17 cellular contexts compared by ENCODE assay signal in genomic region chr1:63975447-63975846, GRCh38.
DNase-seq lines count a peak whose midpoint lies in the region; ATAC-seq and TF ChIP-seq lines count a peak whose summit lies in the region.
"Had no signal": no experiment of that assay in that cellular context is flagged by ENCODE, and none has a peak within 500 bp of the region (broad histone marks: within the 10 kb centered on the region; RNA-seq: fewer than 3 reads in every experiment).

No MANE protein-coding gene starts in this region.

- no peaks in the 10 kb centered on the region for H3K4me1 ChIP-seq in mesendoderm (ENCODE audit: control insufficient read depth, low read depth, low read length)

- no peak overlapping the region for H3K23ac ChIP-seq in mesendoderm (ENCODE audit: low read length)

- no peak overlapping the region for H3K4me3 Mint-ChIP-seq in chondrocyte (ENCODE audit: unreplicated experiment)
- H3K4me3 Mint-ChIP-seq: CD4-positive, alpha-beta memory T cell had no signal

- no peak overlapping the region for H3K4ac ChIP-seq in mesendoderm (ENCODE audit: low read depth, low read length)

- peaks cover 2% of the 10 kb centered on the region for H3K79me1 ChIP-seq in mesendoderm (ENCODE audit: low read length)

- no peaks in the 10 kb centered on the region for H3K36me3 ChIP-seq in mesendoderm (ENCODE audit: control insufficient read depth, insufficient read depth, low read length)
- H3K36me3 ChIP-seq: BE2C had no signal

- H4K8ac ChIP-seq in mesendoderm (ENCODE audit: low read depth, low read length) = no peak overlapping the region

- H3K27me3 ChIP-seq in mesendoderm (ENCODE audit: insufficient read depth, low read length, poor library complexity) = no peaks in the 10 kb centered on the region
- H3K27me3 ChIP-seq: BE2C had no signal

- H3K4me2 ChIP-seq in mesendoderm (ENCODE audit: low read length) = no peak overlapping the region

- H3K18ac ChIP-seq in mesendoderm (ENCODE audit: low read length) = peak overlapping the region; percentile 56

- no peak for ATAC-seq in GM21367 (IDR thresholded peaks at IDR 0.05; ENCODE audit: unreplicated experiment)
- ATAC-seq: K562, Panc1, Right ventricle myocardium inferior had no signal

- H2BK5ac ChIP-seq in mesendoderm (ENCODE audit: low read length) = no peak overlapping the region

- no peak overlapping the region for H2BK15ac ChIP-seq in mesendoderm (replicated peaks; ENCODE audit: low read depth)

- H3K36me3 Mint-ChIP-seq in chondrocyte (ENCODE audit: low read depth) = peaks cover 13% of the 10 kb centered on the region
- H3K36me3 Mint-ChIP-seq: CD4-positive, alpha-beta memory T cell had no signal

- H3K4me1 Mint-ChIP-seq in chondrocyte (ENCODE audit: low read depth) = peaks cover 71% of the 10 kb centered on the region
- H3K4me1 Mint-ChIP-seq: CD4-positive, alpha-beta memory T cell had no signal

- no peak overlapping the region for H2AK5ac ChIP-seq in mesendoderm (ENCODE audit: low read length)

- DNase-seq in NCI-H446 (lab: John Stamatoyannopoulos, UW) = peak; percentile 75 to 76
- DNase-seq in chondrocyte (ENCODE audit: low spot score) = no peak
- DNase-seq in mesendoderm = no peak
- DNase-seq in NCI-H2196 (lab: John Stamatoyannopoulos, UW; ENCODE audit: unreplicated experiment) = no peak
- DNase-seq in NCI-H1694 treated with DMSO at 0.1 percent for 48 hours (lab: John Stamatoyannopoulos, UW) = no peak
- DNase-seq in stimulated activated CD4-positive, alpha-beta T cell treated with anti-CD3 and anti-CD28 coated beads, Interleukin-4, amount 100 ng/mL, for 4 hours = no peak
- DNase-seq: BE2C; CD4-positive, alpha-beta memory T cell; DMS79; NCI-H1417 treated with DMSO at 0.1 percent for 48 hours; NCI-H2029; NCI-H2171 treated with DMSO at 0.1 percent for 48 hours; NCI-H510A treated with DMSO at 0.1 percent for 48 hours had no signal

- H3K4me3 ChIP-seq in mesendoderm (ENCODE audit: low read length) = no peak overlapping the region
- H3K4me3 ChIP-seq: K562 had no signal

- no peak for TF ChIP-seq CTCF in chondrocyte (IDR thresholded peaks at IDR 0.05)

- WGBS in mesendoderm (ENCODE audit: extremely low coverage, insufficient coverage, low lambda C conversion rate) = no CpG with 5 or more reads among the region's 7 CpGs

- H3K9ac ChIP-seq in mesendoderm (ENCODE audit: low read length) = no peak overlapping the region

- peaks cover 5% of the 10 kb centered on the region for H3K9me3 Mint-ChIP-seq in chondrocyte (ENCODE audit: low read depth)
- H3K9me3 Mint-ChIP-seq: CD4-positive, alpha-beta memory T cell had no signal

- no peak overlapping the region for H4K5ac ChIP-seq in mesendoderm (ENCODE audit: low read length)

- H3K27me3 Mint-ChIP-seq in chondrocyte (ENCODE audit: low read depth) = no peaks in the 10 kb centered on the region

- H3K79me2 ChIP-seq in mesendoderm (ENCODE audit: control insufficient read depth, insufficient read depth, low read length) = no peaks in the 10 kb centered on the region

- H2BK120ac ChIP-seq in mesendoderm (ENCODE audit: low read depth, low read length) = no peak overlapping the region

- H3K27ac Mint-ChIP-seq in chondrocyte (ENCODE audit: unreplicated experiment) = peak overlapping the region; percentile 77
- H3K27ac Mint-ChIP-seq: CD4-positive, alpha-beta memory T cell had no signal

- no peak overlapping the region for H3K56ac ChIP-seq in mesendoderm (ENCODE audit: low read length)

- H3K27ac ChIP-seq in mesendoderm (ENCODE audit: low read depth, low read length) = no peak overlapping the region

Comparison
In these comparisons a context has a peak if more than half of its experiments do, and no peak if none do; other contexts are left out.
1. DNase-seq: peak in NCI-H446 (2 of 2); none in chondrocyte (single experiment), mesendoderm (single experiment), NCI-H2196 (single experiment), NCI-H1694 treated with DMSO at 0.1 percent for 48 hours (single experiment) and stimulated activated CD4-positive, alpha-beta T cell treated with anti-CD3 and anti-CD28 coated beads, Interleukin-4, amount 100 ng/mL, for 4 hours (0 of 2).